ENCODE assay signal across 1 cellular context in the genomic region with DNA sequence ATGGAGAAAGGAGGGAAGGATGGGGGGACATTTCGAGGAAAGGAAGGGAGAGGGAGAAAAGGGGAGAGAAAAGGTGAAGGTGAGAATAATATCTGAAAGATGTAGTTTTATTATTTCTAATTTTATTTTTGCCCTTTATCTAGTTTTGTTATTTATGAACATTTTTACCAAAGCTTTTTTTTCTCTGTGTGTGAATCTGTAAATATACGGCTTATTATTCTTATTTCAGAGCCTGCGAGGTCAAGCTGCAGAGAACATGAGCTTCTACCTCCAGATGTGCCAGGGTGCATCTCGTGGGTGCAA.
A peak's percentile ranks its signal among the peaks of the same experiment; 100 is the strongest.
TF ChIP-seq lines count a peak whose summit lies in the region.

No MANE protein-coding gene starts in this region.

TF ChIP-seq in GM23338, 12 proteins besides CTCF, POLR2A, EP300 and RAD21 (continued from another document):
- TF ChIP-seq, protein P1, sequence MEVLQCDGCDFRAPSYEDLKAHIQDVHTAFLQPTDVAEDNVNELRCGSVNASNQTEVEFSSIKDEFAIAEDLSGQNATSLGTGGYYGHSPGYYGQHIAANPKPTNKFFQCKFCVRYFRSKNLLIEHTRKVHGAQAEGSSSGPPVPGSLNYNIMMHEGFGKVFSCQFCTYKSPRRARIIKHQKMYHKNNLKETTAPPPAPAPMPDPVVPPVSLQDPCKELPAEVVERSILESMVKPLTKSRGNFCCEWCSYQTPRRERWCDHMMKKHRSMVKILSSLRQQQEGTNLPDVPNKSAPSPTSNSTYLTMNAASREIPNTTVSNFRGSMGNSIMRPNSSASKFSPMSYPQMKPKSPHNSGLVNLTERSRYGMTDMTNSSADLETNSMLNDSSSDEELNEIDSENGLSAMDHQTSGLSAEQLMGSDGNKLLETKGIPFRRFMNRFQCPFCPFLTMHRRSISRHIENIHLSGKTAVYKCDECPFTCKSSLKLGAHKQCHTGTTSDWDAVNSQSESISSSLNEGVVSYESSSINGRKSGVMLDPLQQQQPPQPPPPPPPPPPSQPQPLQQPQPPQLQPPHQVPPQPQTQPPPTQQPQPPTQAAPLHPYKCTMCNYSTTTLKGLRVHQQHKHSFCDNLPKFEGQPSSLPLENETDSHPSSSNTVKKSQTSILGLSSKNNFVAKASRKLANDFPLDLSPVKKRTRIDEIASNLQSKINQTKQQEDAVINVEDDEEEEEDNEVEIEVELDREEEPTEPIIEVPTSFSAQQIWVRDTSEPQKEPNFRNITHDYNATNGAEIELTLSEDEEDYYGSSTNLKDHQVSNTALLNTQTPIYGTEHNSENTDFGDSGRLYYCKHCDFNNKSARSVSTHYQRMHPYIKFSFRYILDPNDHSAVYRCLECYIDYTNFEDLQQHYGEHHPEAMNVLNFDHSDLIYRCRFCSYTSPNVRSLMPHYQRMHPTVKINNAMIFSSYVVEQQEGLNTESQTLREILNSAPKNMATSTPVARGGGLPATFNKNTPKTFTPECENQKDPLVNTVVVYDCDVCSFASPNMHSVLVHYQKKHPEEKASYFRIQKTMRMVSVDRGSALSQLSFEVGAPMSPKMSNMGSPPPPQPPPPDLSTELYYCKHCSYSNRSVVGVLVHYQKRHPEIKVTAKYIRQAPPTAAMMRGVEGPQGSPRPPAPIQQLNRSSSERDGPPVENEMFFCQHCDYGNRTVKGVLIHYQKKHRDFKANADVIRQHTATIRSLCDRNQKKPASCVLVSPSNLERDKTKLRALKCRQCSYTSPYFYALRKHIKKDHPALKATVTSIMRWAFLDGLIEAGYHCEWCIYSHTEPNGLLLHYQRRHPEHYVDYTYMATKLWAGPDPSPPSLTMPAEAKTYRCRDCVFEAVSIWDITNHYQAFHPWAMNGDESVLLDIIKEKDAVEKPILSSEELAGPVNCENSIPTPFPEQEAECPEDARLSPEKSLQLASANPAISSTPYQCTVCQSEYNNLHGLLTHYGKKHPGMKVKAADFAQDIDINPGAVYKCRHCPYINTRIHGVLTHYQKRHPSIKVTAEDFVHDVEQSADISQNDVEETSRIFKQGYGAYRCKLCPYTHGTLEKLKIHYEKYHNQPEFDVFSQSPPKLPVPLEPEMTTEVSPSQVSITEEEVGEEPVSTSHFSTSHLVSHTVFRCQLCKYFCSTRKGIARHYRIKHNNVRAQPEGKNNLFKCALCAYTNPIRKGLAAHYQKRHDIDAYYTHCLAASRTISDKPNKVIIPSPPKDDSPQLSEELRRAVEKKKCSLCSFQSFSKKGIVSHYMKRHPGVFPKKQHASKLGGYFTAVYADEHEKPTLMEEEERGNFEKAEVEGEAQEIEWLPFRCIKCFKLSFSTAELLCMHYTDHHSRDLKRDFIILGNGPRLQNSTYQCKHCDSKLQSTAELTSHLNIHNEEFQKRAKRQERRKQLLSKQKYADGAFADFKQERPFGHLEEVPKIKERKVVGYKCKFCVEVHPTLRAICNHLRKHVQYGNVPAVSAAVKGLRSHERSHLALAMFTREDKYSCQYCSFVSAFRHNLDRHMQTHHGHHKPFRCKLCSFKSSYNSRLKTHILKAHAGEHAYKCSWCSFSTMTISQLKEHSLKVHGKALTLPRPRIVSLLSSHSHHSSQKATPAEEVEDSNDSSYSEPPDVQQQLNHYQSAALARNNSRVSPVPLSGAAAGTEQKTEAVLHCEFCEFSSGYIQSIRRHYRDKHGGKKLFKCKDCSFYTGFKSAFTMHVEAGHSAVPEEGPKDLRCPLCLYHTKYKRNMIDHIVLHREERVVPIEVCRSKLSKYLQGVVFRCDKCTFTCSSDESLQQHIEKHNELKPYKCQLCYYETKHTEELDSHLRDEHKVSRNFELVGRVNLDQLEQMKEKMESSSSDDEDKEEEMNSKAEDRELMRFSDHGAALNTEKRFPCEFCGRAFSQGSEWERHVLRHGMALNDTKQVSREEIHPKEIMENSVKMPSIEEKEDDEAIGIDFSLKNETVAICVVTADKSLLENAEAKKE (CRISPR knock-in tag; IDR thresholded peaks at IDR 0.05), result no peak
- TF ChIP-seq NANOG (IDR thresholded peaks at IDR 0.05; ENCODE audit: borderline replicate concordance) (no peak), EZH2phosphoT487 (IDR thresholded peaks at IDR 0.05; ENCODE audit: unreplicated experiment) (no peak), EZH2 (IDR thresholded peaks at IDR 0.05; ENCODE audit: low read depth, unreplicated experiment) (peak; percentile 8)
TF ChIP-seq in GM23338: peak in this region for 1.
